18 cellular contexts compared by ENCODE assay signal in genomic region chr3:31114929-31115283, GRCh38.
DNase-seq lines count a peak whose midpoint lies in the region; ATAC-seq, FAIRE-seq and TF ChIP-seq lines count a peak whose summit lies in the region.
"Had no signal": no experiment of that assay in that cellular context is flagged by ENCODE, and none has a peak within 500 bp of the region (broad histone marks: within the 10 kb centered on the region; RNA-seq: fewer than 3 reads in every experiment).

No MANE protein-coding gene starts in this region.

- TF ChIP-seq POLR2A in K562 (conservative IDR thresholded peaks at IDR 0.05) = no peak

- H3K9me1 ChIP-seq in K562 (ENCODE audit: control insufficient read depth, insufficient read depth, low read length) = no peaks in the 10 kb centered on the region

- FAIRE-seq in K562 (lab: Jason Lieb, UNC) = peak; percentile 74
- FAIRE-seq: GM12892, GM19239, HTR-8/SVneo had no signal

- H2AFZ ChIP-seq in K562 (ENCODE audit: low read depth, low read length) (no peak overlapping the region), smooth muscle cell (ENCODE audit: low read depth) (no peak overlapping the region)

- no peak overlapping the region for H3K4me2 ChIP-seq in K562 (ENCODE audit: insufficient read depth, low read length)
- H3K4me2 ChIP-seq in smooth muscle cell = no peak overlapping the region
- H3K4me2 ChIP-seq: BLaER1 had no signal

- H3K79me2 ChIP-seq in K562 (ENCODE audit: control insufficient read depth, insufficient read depth, low read length) (no peaks in the 10 kb centered on the region), smooth muscle cell (ENCODE audit: low read depth) (no peaks in the 10 kb centered on the region)

- TF ChIP-seq CTCF in HFFc6 (IDR thresholded peaks at IDR 0.05) (no peak), K562 (IDR thresholded peaks at IDR 0.05 in 2 of 3, conservative IDR thresholded peaks at IDR 0.05 in 1 of 3; ENCODE audit: insufficient read depth in 2 of 3, low read depth in 1 of 3, low read length in 3 of 3) (no peak), smooth muscle cell (IDR thresholded peaks at IDR 0.05; ENCODE audit: borderline replicate concordance, insufficient read depth, poor library complexity, severe bottlenecking) (no peak)

- no peaks in the 10 kb centered on the region for H3K27me3 ChIP-seq in K562 (ENCODE audit: control insufficient read depth in 2 of 2, insufficient read depth in 2 of 2, low read length in 2 of 2)
- H3K27me3 ChIP-seq in smooth muscle cell (ENCODE audit: low read depth) = no peaks in the 10 kb centered on the region
- H3K27me3 ChIP-seq: BLaER1 had no signal

- H3K4me3 ChIP-seq in K562 = no peak overlapping the region
- H3K4me3 ChIP-seq in smooth muscle cell = no peak overlapping the region
- H3K4me3 ChIP-seq: BLaER1 had no signal

- H4K20me1 ChIP-seq in K562 (replicated peaks; ENCODE audit: control insufficient read depth, insufficient read depth, low read length) = no peaks in the 10 kb centered on the region
- no peaks in the 10 kb centered on the region for H4K20me1 ChIP-seq in smooth muscle cell (ENCODE audit: low read depth)
- H4K20me1 ChIP-seq: BLaER1 had no signal

- H3K27me3 Mint-ChIP-seq in HFFc6 (ENCODE audit: insufficient read depth) (no peaks in the 10 kb centered on the region; the same call in none of the 2 replicates), T-helper 17 cell (no peaks in the 10 kb centered on the region)
- no peaks in the 10 kb centered on the region for H3K27me3 Mint-ChIP-seq in naive thymus-derived CD8-positive, alpha-beta T cell
- H3K27me3 Mint-ChIP-seq: CD8-positive, alpha-beta memory T cell had no signal

- no TSS peak for BruUV-seq in K562 (replicated peaks; lab: Mats Ljungman, UMichigan)

- no peaks in the 10 kb centered on the region for H3K9me3 Mint-ChIP-seq in HFFc6
- peaks cover 0 to 17% (median 3%) of the 10 kb centered on the region in 9 donors for H3K9me3 Mint-ChIP-seq in naive thymus-derived CD8-positive, alpha-beta T cell

- H3K4me3 Mint-ChIP-seq in HFFc6 (no peak overlapping the region), T-helper 17 cell (no peak overlapping the region)
- H3K4me3 Mint-ChIP-seq in naive thymus-derived CD8-positive, alpha-beta T cell = no peak overlapping the region
- H3K4me3 Mint-ChIP-seq: CD8-positive, alpha-beta memory T cell had no signal

- H3K27ac ChIP-seq in K562 (ENCODE audit: extremely low read depth, low read depth, low read length) (peak overlapping the region; percentile 61), smooth muscle cell (ENCODE audit: low read depth) (peak overlapping the region; percentile 87)
- H3K27ac ChIP-seq: BLaER1 had no signal

- H3K9me3 ChIP-seq in T-helper 17 cell (ENCODE audit: control insufficient read depth, low read length, poor library complexity, severe bottlenecking) (no peaks in the 10 kb centered on the region), K562 (replicated peaks; ENCODE audit: control insufficient read depth, insufficient read depth, low read depth, low read length) (no peaks in the 10 kb centered on the region), smooth muscle cell (replicated peaks; ENCODE audit: low read depth) (no peaks in the 10 kb centered on the region)
- H3K9me3 ChIP-seq: Caco-2 had no signal

- intact Hi-C loops in K562 (cut with micrococcal nuclease) = no loop called here

- POLR2A ChIA-PET in K562 (lab: Yijun Ruan, JAX) = interaction anchor here (0.7 to 1.6 kb wide), 4 partner anchors 14 to 785 kb away, joined by 3 to 5 read pairs (median 4); no protein-coding TSS in a partner anchor
- POLR2A ChIA-PET in naive thymus-derived CD8-positive, alpha-beta T cell (lab: Charles Lee) = no interaction called here

- TF ChIP-seq RAD21 in K562 (CRISPR knock-in tag; conservative IDR thresholded peaks at IDR 0.05 in 1 of 2, IDR thresholded peaks at IDR 0.05 in 1 of 2) = no peak

- peak overlapping the region; percentile 3; the same call in 1 of the 2 replicates for H3K27ac Mint-ChIP-seq in HFFc6
- H3K27ac Mint-ChIP-seq in T-helper 17 cell = peak overlapping the region; percentile 16
- no peak overlapping the region for H3K27ac Mint-ChIP-seq in naive thymus-derived CD8-positive, alpha-beta T cell
- H3K27ac Mint-ChIP-seq: CD8-positive, alpha-beta memory T cell had no signal

- no peak for ATAC-seq in T-helper 17 cell
- peak; percentile 86 for ATAC-seq in K562
- ATAC-seq in naive thymus-derived CD8-positive, alpha-beta T cell = no peak
- ATAC-seq in HG03521 (IDR thresholded peaks at IDR 0.05; ENCODE audit: unreplicated experiment) = no peak

- in situ Hi-C loops in K562 (cut with MboI) = no loop called here

- WGBS in K562 (ENCODE audit: insufficient coverage, low coverage, missing lambda C conversion rate) = 0% methylated on average over 1 of the region's 1 CpG
- WGBS in smooth muscle cell (ENCODE audit: low lambda C conversion rate) = 20% methylated on average over 1 of the region's 1 CpG

- H3K36me3 ChIP-seq in K562 (ENCODE audit: control insufficient read depth, insufficient read depth, low read length) (no peaks in the 10 kb centered on the region), smooth muscle cell (ENCODE audit: low read depth) (no peaks in the 10 kb centered on the region)
- H3K36me3 ChIP-seq: BLaER1 had no signal

- H3K4me1 ChIP-seq in K562 (replicated peaks in 1 of 2; ENCODE audit: control insufficient read depth in 2 of 2, insufficient read depth in 2 of 2, low read length in 2 of 2) (0 out of 5 replicates have a peak, but pooled peaks cover 0 to 4% of the 10 kb centered on the region in 2 experiments), smooth muscle cell (ENCODE audit: low read depth) (no peaks in the 10 kb centered on the region)
- H3K4me1 ChIP-seq: BLaER1, Caco-2 had no signal

- CTCF ChIA-PET in K562 (lab: Yijun Ruan, JAX; ENCODE audit: low intra/inter-chr PET ratio) = no interaction called here

- H3K4me1 Mint-ChIP-seq in HFFc6 (ENCODE audit: low read depth) (peaks cover 30% of the 10 kb centered on the region), T-helper 17 cell (no peaks in the 10 kb centered on the region)
- H3K4me1 Mint-ChIP-seq in naive thymus-derived CD8-positive, alpha-beta T cell = no peaks in the 10 kb centered on the region
- H3K4me1 Mint-ChIP-seq: CD8-positive, alpha-beta memory T cell had no signal

- H3K36me3 Mint-ChIP-seq in HFFc6 (ENCODE audit: low read depth) (peaks cover 8% of the 10 kb centered on the region), T-helper 17 cell (ENCODE audit: low read depth) (no peaks in the 10 kb centered on the region)
- peaks cover 0 to 6% (median 2%) of the 10 kb centered on the region in 3 donors for H3K36me3 Mint-ChIP-seq in naive thymus-derived CD8-positive, alpha-beta T cell

- TF ChIP-seq EP300 in K562 (IDR thresholded peaks at IDR 0.05; ENCODE audit: low read length) = peak; percentile 69

- H3K9ac ChIP-seq in K562 (ENCODE audit: insufficient read depth in 1 of 2, low read depth in 2 of 2, low read length in 2 of 2) (no peak overlapping the region; a peak in 1 of 4 replicates), smooth muscle cell (ENCODE audit: low read depth) (peak overlapping the region; percentile 39)
- H3K9ac ChIP-seq: BLaER1 had no signal

- H3F3A ChIP-seq in smooth muscle cell (ENCODE audit: low read depth) = peaks cover 7% of the 10 kb centered on the region

- DNase-seq in HFFc6 = no peak
- DNase-seq in T-helper 17 cell = no peak
- peak in 2 of 4 experiments; percentile 17 to 75 for DNase-seq in K562 (ENCODE audit: extremely low read depth in 1 of 4, low spot score in 3 of 4)
- no peak for DNase-seq in smooth muscle cell (lab: John Stamatoyannopoulos, UW; ENCODE audit: unreplicated experiment)
- DNase-seq in HUDEP-2 (lab: John Stamatoyannopoulos, UW; ENCODE audit: unreplicated experiment in 76 of 76) = no peak
- DNase-seq in naive thymus-derived CD8-positive, alpha-beta T cell = no peak
- DNase-seq: 8988T; AML-193; Caco-2; CD8-positive, alpha-beta memory T cell; DND-41; GDM1; HCEC 1CT had no signal

TF ChIP-seq in K562, 482 proteins besides CTCF, POLR2A, EP300 and RAD21 (continues in another document):
- peak; percentile 93 for TF ChIP-seq FOSL1 (tag; conservative IDR thresholded peaks at IDR 0.05)
- peak; percentile 29 for TF ChIP-seq CCNT2 (IDR thresholded peaks at IDR 0.05; ENCODE audit: borderline replicate concordance, extremely low read depth, insufficient read length, low read depth, low read length)
- TF ChIP-seq MECOM (CRISPR knock-in tag; IDR thresholded peaks at IDR 0.05) = peak; percentile 24; the same call in 1 of the 2 replicates
- no peak for TF ChIP-seq ZNF24 (IDR thresholded peaks at IDR 0.05)
- TF ChIP-seq SMARCB1 (IDR thresholded peaks at IDR 0.05; ENCODE audit: insufficient read length, low read depth) = no peak
- TF ChIP-seq EGR1 (conservative IDR thresholded peaks at IDR 0.05) = 0 out of 2 replicates have a peak, but pooled peaks have one; percentile 15

Comparison
In these comparisons a context has a peak if more than half of its experiments do, and no peak if none do; other contexts are left out.
1. H3K27ac Mint-ChIP-seq: peak in HFFc6 (single experiment) and T-helper 17 cell (single experiment); none in naive thymus-derived CD8-positive, alpha-beta T cell (0 of 10).